1 cellular context compared by ENCODE assay signal in the genomic region with DNA sequence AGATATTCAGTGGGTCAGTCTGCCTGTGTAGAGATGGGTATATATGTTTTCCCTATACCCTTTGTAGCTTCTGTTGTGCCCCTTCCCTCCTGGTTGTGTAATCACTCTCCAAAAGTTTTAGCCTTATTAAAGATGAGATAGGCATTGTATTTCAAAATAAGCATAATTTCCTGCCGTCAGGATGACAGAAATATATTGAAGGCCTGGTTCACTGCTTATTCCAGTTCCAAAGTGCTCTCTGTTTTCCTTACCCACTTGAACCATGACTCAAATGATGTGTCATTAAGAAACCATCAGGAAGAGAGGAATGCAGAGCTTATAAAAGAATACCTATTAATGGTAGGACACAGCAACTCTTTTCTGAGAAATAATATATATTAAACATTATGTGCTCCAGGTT.
TF ChIP-seq lines count a peak whose summit lies in the region.

No MANE protein-coding gene starts in this region.

TF ChIP-seq in SK-N-SH, 30 proteins besides CTCF, POLR2A, EP300 and RAD21 (continued from another document):
- TF ChIP-seq TAF1 (IDR thresholded peaks at IDR 0.05; ENCODE audit: borderline replicate concordance, low read depth, low read length) = no peak
- TF ChIP-seq TEAD4 (IDR thresholded peaks at IDR 0.05; ENCODE audit: borderline replicate concordance, insufficient read depth) = peak; percentile 66; the same call in 1 of the 2 replicates
- TF ChIP-seq, protein P1, sequence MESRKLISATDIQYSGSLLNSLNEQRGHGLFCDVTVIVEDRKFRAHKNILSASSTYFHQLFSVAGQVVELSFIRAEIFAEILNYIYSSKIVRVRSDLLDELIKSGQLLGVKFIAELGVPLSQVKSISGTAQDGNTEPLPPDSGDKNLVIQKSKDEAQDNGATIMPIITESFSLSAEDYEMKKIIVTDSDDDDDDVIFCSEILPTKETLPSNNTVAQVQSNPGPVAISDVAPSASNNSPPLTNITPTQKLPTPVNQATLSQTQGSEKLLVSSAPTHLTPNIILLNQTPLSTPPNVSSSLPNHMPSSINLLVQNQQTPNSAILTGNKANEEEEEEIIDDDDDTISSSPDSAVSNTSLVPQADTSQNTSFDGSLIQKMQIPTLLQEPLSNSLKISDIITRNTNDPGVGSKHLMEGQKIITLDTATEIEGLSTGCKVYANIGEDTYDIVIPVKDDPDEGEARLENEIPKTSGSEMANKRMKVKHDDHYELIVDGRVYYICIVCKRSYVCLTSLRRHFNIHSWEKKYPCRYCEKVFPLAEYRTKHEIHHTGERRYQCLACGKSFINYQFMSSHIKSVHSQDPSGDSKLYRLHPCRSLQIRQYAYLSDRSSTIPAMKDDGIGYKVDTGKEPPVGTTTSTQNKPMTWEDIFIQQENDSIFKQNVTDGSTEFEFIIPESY (IDR thresholded peaks at IDR 0.05; ENCODE audit: borderline replicate concordance, low read depth) = peak; percentile 23; the same call in 1 of the 2 replicates
- TF ChIP-seq FOXM1 (IDR thresholded peaks at IDR 0.05; ENCODE audit: low read depth) = peak; percentile 53; the same call in 1 of the 2 replicates
- TF ChIP-seq JUND (IDR thresholded peaks at IDR 0.05) = peak; percentile 93
- peak; percentile 92 for TF ChIP-seq FOSL2 (IDR thresholded peaks at IDR 0.05; ENCODE audit: borderline replicate concordance, low read depth)
- peak; percentile 75 for TF ChIP-seq ELF1 (IDR thresholded peaks at IDR 0.05)
- peak; percentile 54 for TF ChIP-seq NFIC (IDR thresholded peaks at IDR 0.05; ENCODE audit: borderline replicate concordance)
- TF ChIP-seq, protein P2, sequence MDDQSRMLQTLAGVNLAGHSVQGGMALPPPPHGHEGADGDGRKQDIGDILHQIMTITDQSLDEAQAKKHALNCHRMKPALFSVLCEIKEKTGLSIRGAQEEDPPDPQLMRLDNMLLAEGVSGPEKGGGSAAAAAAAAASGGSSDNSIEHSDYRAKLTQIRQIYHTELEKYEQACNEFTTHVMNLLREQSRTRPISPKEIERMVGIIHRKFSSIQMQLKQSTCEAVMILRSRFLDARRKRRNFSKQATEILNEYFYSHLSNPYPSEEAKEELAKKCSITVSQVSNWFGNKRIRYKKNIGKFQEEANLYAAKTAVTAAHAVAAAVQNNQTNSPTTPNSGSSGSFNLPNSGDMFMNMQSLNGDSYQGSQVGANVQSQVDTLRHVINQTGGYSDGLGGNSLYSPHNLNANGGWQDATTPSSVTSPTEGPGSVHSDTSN (IDR thresholded peaks at IDR 0.05) = peak; percentile 93
- no peak for TF ChIP-seq RXRA (IDR thresholded peaks at IDR 0.05; ENCODE audit: borderline replicate concordance, low read depth)
- TF ChIP-seq EZH2phosphoT487 (IDR thresholded peaks at IDR 0.05; ENCODE audit: borderline replicate concordance, low read depth) = no peak
- TF ChIP-seq SMC3 (IDR thresholded peaks at IDR 0.05; ENCODE audit: low read depth, low read length) = no peak
- TF ChIP-seq FOXJ3 (CRISPR knock-in tag; IDR thresholded peaks at IDR 0.05) = no peak
- TF ChIP-seq POLR2AphosphoS5 (IDR thresholded peaks at IDR 0.05; ENCODE audit: low read depth, low read length) = peak; percentile 50; the same call in 1 of the 2 replicates
- TF ChIP-seq, protein P3, sequence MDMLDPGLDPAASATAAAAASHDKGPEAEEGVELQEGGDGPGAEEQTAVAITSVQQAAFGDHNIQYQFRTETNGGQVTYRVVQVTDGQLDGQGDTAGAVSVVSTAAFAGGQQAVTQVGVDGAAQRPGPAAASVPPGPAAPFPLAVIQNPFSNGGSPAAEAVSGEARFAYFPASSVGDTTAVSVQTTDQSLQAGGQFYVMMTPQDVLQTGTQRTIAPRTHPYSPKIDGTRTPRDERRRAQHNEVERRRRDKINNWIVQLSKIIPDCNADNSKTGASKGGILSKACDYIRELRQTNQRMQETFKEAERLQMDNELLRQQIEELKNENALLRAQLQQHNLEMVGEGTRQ (IDR thresholded peaks at IDR 0.05; ENCODE audit: borderline replicate concordance, low read depth, low read length) = no peak
